In the genomic region with DNA sequence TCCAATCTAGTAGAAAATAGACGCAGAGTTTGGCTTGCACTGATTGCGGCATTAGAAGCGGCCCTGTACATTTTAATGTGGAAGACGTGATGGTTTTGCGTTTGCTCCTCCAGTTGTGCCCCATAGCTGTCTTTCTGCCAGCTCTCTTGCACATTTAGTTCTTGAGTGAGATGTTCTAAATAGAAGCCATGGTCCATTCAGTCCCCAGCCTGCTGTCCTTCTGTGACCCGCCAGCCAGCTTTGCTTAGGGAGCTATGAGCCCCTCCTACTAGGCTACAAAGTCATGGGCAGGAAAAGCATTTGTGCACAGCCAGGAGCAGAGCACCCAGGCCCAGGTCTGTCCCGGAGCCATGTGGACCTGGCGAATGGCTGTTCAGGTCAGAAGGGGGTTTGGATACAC, we compare ENCODE assay signal across 20 cellular contexts. TPM values are rescaled to one million over a fixed set of nuclear protein-coding genes. Genes with fewer than 3 reads are reported as not detected.
DNase-seq lines count a peak whose midpoint lies in the region; ATAC-seq, FAIRE-seq and TF ChIP-seq lines count a peak whose summit lies in the region.
"Had no signal": no experiment of that assay in that cellular context is flagged by ENCODE, and none has a peak within 500 bp of the region (broad histone marks: within the 10 kb centered on the region; RNA-seq: fewer than 3 reads in every experiment).

No MANE protein-coding gene starts in this region.

- peaks cover 12% of the 10 kb centered on the region for H3K27me3 Mint-ChIP-seq in activated naive CD4-positive, alpha-beta T cell treated with anti-CD3 and anti-CD28 coated beads, Interleukin-2, amount 10 ng/mL, durations not matched to agents 7 days and 5 days
- H3K27me3 Mint-ChIP-seq in astrocyte (ENCODE audit: low read depth, unreplicated experiment) (no peaks in the 10 kb centered on the region), immature natural killer cell (ENCODE audit: low read depth in 3 of 3) (peaks cover under 1 to 8% (median 5%) of the 10 kb centered on the region in 3 donors)
- H3K27me3 Mint-ChIP-seq: activated CD4-positive, alpha-beta T cell treated with anti-CD3 and anti-CD28 coated beads, Interleukin-2, amount 10 ng/mL, durations not matched to agents 24 days and 14 days had no signal

- no peak overlapping the region for H3K4me3 ChIP-seq in astrocyte (ENCODE audit: insufficient read depth, low read depth, low read length)
- H3K4me3 ChIP-seq: A549, ascending aorta, coronary artery, upper lobe of left lung had no signal

- peaks cover 66% of the 10 kb centered on the region for H3K4me1 Mint-ChIP-seq in activated naive CD4-positive, alpha-beta T cell treated with anti-CD3 and anti-CD28 coated beads, Interleukin-2, amount 10 ng/mL, durations not matched to agents 7 days and 5 days
- H3K4me1 Mint-ChIP-seq in astrocyte (ENCODE audit: low read depth, unreplicated experiment) (no peaks in the 10 kb centered on the region), immature natural killer cell (peaks cover 76 to 81% of the 10 kb centered on the region in 2 donors)

- no peaks in the 10 kb centered on the region for H3K27me3 ChIP-seq in astrocyte (ENCODE audit: insufficient read depth, low read length)
- H3K27me3 ChIP-seq: ascending aorta, upper lobe of left lung had no signal

- ATAC-seq in activated naive CD4-positive, alpha-beta T cell treated with anti-CD3 and anti-CD28 coated beads, Interleukin-2, amount 50 U/mL, for 72 hours, result no peak

- H3K79me2 ChIP-seq in astrocyte (ENCODE audit: insufficient read depth, low read length), result peaks cover 9% of the 10 kb centered on the region

- CTCF ChIA-PET in activated naive CD4-positive, alpha-beta T cell treated with anti-CD3 and anti-CD28 coated beads, Interleukin-2, amount 10 ng/mL, durations not matched to agents 7 days and 5 days (lab: Charles Lee), result no interaction called here

- TF ChIP-seq CTCF in astrocyte (IDR thresholded peaks at IDR 0.05; ENCODE audit: insufficient read depth, low read depth, low read length), result no peak

- no peaks in the 10 kb centered on the region for H3K36me3 ChIP-seq in astrocyte (ENCODE audit: insufficient read depth, low read length)
- H3K36me3 ChIP-seq: ascending aorta, upper lobe of left lung had no signal

- H3K9me3 Mint-ChIP-seq in activated naive CD4-positive, alpha-beta T cell treated with anti-CD3 and anti-CD28 coated beads, Interleukin-2, amount 10 ng/mL, durations not matched to agents 7 days and 5 days, result peaks cover 3% of the 10 kb centered on the region
- no peaks in the 10 kb centered on the region for H3K9me3 Mint-ChIP-seq in activated naive CD4-positive, alpha-beta T cell treated with anti-CD3 and anti-CD28 coated beads, Interleukin-2, amount 50 U/mL, for 72 hours
- H3K9me3 Mint-ChIP-seq in astrocyte (ENCODE audit: unreplicated experiment), result peaks cover 7% of the 10 kb centered on the region
- H3K9me3 Mint-ChIP-seq in immature natural killer cell, result no peaks in the 10 kb centered on the region
- H3K9me3 Mint-ChIP-seq: activated CD4-positive, alpha-beta T cell treated with anti-CD3 and anti-CD28 coated beads, Interleukin-2, amount 10 ng/mL, durations not matched to agents 24 days and 14 days had no signal

- H3K27ac ChIP-seq in astrocyte (ENCODE audit: low read depth, low read length) (no peak overlapping the region), temporal lobe (ENCODE audit: low read depth, low read length) (peak overlapping the region; percentile 10)
- H3K27ac ChIP-seq: A549, ascending aorta, coronary artery had no signal

- peaks cover 15% of the 10 kb centered on the region for H4K20me1 ChIP-seq in astrocyte (ENCODE audit: insufficient read depth, low read length)

- no peak overlapping the region for H3K4me3 Mint-ChIP-seq in activated naive CD4-positive, alpha-beta T cell treated with anti-CD3 and anti-CD28 coated beads, Interleukin-2, amount 10 ng/mL, durations not matched to agents 7 days and 5 days
- no peak overlapping the region for H3K4me3 Mint-ChIP-seq in astrocyte (ENCODE audit: unreplicated experiment)
- H3K4me3 Mint-ChIP-seq in immature natural killer cell, result peak overlapping the region; percentile 62 to 85 (median 80)
- H3K4me3 Mint-ChIP-seq: activated CD4-positive, alpha-beta T cell treated with anti-CD3 and anti-CD28 coated beads, Interleukin-2, amount 10 ng/mL, durations not matched to agents 24 days and 14 days had no signal

- FAIRE-seq in astrocyte (lab: Jason Lieb, UNC), result no peak
- FAIRE-seq: A549 had no signal

- H3K27ac Mint-ChIP-seq in activated naive CD4-positive, alpha-beta T cell treated with anti-CD3 and anti-CD28 coated beads, Interleukin-2, amount 10 ng/mL, durations not matched to agents 7 days and 5 days, result peak overlapping the region; percentile 81
- no peak overlapping the region for H3K27ac Mint-ChIP-seq in activated naive CD4-positive, alpha-beta T cell treated with anti-CD3 and anti-CD28 coated beads, Interleukin-2, amount 50 U/mL, for 72 hours
- H3K27ac Mint-ChIP-seq in astrocyte (ENCODE audit: unreplicated experiment) (peak overlapping the region; percentile 1), immature natural killer cell (peak overlapping the region; percentile 94 to 98 (median 96))
- H3K27ac Mint-ChIP-seq: activated CD4-positive, alpha-beta T cell treated with anti-CD3 and anti-CD28 coated beads, Interleukin-2, amount 10 ng/mL, durations not matched to agents 24 days and 14 days had no signal

- peaks cover 8% of the 10 kb centered on the region for H3K36me3 Mint-ChIP-seq in activated naive CD4-positive, alpha-beta T cell treated with anti-CD3 and anti-CD28 coated beads, Interleukin-2, amount 10 ng/mL, durations not matched to agents 7 days and 5 days
- H3K36me3 Mint-ChIP-seq in activated naive CD4-positive, alpha-beta T cell treated with anti-CD3 and anti-CD28 coated beads, Interleukin-2, amount 50 U/mL, for 72 hours, result peaks cover 4 to 9% of the 10 kb centered on the region in 2 donors
- peaks cover 8% of the 10 kb centered on the region for H3K36me3 Mint-ChIP-seq in astrocyte (ENCODE audit: low read depth, unreplicated experiment)
- H3K36me3 Mint-ChIP-seq in immature natural killer cell, result peaks cover 0 to 13% (median 3%) of the 10 kb centered on the region in 3 donors

- no peak overlapping the region for H3K9ac ChIP-seq in astrocyte (ENCODE audit: low read length)

- no peak overlapping the region for H3K4me2 ChIP-seq in astrocyte (ENCODE audit: low read length)
- H3K4me2 ChIP-seq: A549 had no signal

- no peak overlapping the region for H2AFZ ChIP-seq in astrocyte (ENCODE audit: low read depth, low read length)

- no peaks in the 10 kb centered on the region for H3K4me1 ChIP-seq in astrocyte (ENCODE audit: insufficient read depth, low read length)
- H3K4me1 ChIP-seq: A549, ascending aorta, upper lobe of left lung had no signal

- no peaks in the 10 kb centered on the region for H3K9me3 ChIP-seq in astrocyte (ENCODE audit: insufficient read depth, low read depth, low read length)
- H3K9me3 ChIP-seq: A549, ascending aorta, upper lobe of left lung had no signal

- DNase-seq in activated naive CD4-positive, alpha-beta T cell treated with anti-CD3 and anti-CD28 coated beads, Interleukin-2, amount 10 ng/mL, durations not matched to agents 7 days and 5 days, result no peak
- no peak for DNase-seq in activated naive CD4-positive, alpha-beta T cell treated with anti-CD3 and anti-CD28 coated beads, Interleukin-2, amount 50 U/mL, for 72 hours (ENCODE audit: low spot score in 2 of 2)
- DNase-seq in astrocyte (ENCODE audit: low read depth) (no peak), immature natural killer cell (no peak), NCI-H2107 treated with DMSO at 0.1 percent for 48 hours (lab: John Stamatoyannopoulos, UW; ENCODE audit: unreplicated experiment) (no peak), DMS53 (lab: John Stamatoyannopoulos, UW) (no peak), iPS-NIHi11 (ENCODE audit: low spot score) (no peak)
- DNase-seq: EL, islet precursor cell, MM.1S, NCI-H1930, NCI-H510A treated with DMSO at 0.1 percent for 48 hours, occipital lobe, T1000, upper lobe of left lung had no signal

RNA-seq across cellular contexts. Expression of gene APBA2, which starts 50.3 kb away (rescaled TPM):
- 10 to 100 TPM; 11.8 to 16.4 TPM for total RNA-seq in activated naive CD4-positive, alpha-beta T cell treated with anti-CD3 and anti-CD28 coated beads, Interleukin-2, amount 50 U/mL, for 72 hours
- total RNA-seq in astrocyte (12.7 and 15.2 TPM in 2 replicates), temporal lobe (91.7 TPM)
- 10 to 100 TPM; 24.4 to 68.7 (median 25.4) TPM for polyA plus RNA-seq in immature natural killer cell

Comparison
In these comparisons a context has a peak if more than half of its experiments do, and no peak if none do; other contexts are left out.
1. H3K27ac Mint-ChIP-seq: peak in activated naive CD4-positive, alpha-beta T cell treated with anti-CD3 and anti-CD28 coated beads, Interleukin-2, amount 10 ng/mL, durations not matched to agents 7 days and 5 days (single experiment), astrocyte (single experiment) and immature natural killer cell (6 of 6); none in activated naive CD4-positive, alpha-beta T cell treated with anti-CD3 and anti-CD28 coated beads, Interleukin-2, amount 50 U/mL, for 72 hours (0 of 2).
2. H3K4me3 Mint-ChIP-seq: peak in immature natural killer cell (5 of 5); none in activated naive CD4-positive, alpha-beta T cell treated with anti-CD3 and anti-CD28 coated beads, Interleukin-2, amount 10 ng/mL, durations not matched to agents 7 days and 5 days (single experiment) and astrocyte (single experiment).